8 cellular contexts compared by ENCODE assay signal in the genomic region with DNA sequence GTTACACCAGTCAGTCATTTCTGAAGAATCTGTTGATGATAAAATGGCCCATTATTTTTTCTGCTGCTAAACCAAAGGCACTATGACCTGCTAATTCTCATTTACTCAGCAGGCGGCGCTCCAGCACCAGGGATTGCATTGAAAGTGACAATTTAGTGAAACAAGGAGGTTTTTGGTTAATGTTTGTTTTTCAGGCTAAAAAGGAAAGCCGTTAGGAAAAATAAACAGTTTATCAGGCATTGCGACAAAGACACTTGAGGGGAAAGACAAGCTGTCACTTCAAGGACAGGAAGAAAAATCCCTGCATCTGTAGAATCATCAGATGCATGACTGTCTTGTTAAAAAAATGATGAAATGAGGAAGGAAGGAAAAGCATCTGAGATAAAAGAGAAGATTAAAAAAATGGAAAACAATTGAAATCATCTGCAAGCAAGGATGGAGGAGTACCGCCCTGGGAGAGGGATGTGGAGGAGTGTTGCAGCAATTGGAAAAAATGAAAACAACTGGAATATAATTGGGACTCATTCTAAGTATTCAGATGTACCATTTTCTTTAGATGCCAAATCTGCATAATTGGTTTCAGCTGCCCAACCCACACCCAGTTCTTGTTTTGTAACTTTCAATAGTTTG. TPM values are rescaled to one million over a fixed set of nuclear protein-coding genes. Genes with fewer than 3 reads are reported as not detected.
DNase-seq lines count a peak whose midpoint lies in the region; ATAC-seq and TF ChIP-seq lines count a peak whose summit lies in the region.

No MANE protein-coding gene starts in this region.

- peak; percentile 67 for DNase-seq in EL
- peak; percentile 56 for DNase-seq in HEK293T (ENCODE audit: extremely low spot score)
- DNase-seq in NCI-H748 treated with DMSO at 0.1 percent for 48 hours (lab: John Stamatoyannopoulos, UW): peak; percentile 54
- peak; percentile 49 for DNase-seq in activated T-cell treated with anti-CD3 and anti-CD28 coated beads for 24 hours (ENCODE audit: low read depth)
- DNase-seq in fibroblast of peridontal ligament (ENCODE audit: extremely low read depth): peak; percentile 82
- DNase-seq in testis: peak; percentile 85

- H3K27ac ChIP-seq in neutrophil: no peak overlapping the region
- H3K27ac ChIP-seq in testis: no peak overlapping the region

- no peaks in the 10 kb centered on the region for H3K36me3 ChIP-seq in neutrophil
- H3K36me3 ChIP-seq in testis (ENCODE audit: low read depth, missing control alignments): no peaks in the 10 kb centered on the region

- no peaks in the 10 kb centered on the region for H3K9me3 ChIP-seq in neutrophil
- H3K9me3 ChIP-seq in testis: no peaks in the 10 kb centered on the region

- ATAC-seq in GM21786 (IDR thresholded peaks at IDR 0.05; ENCODE audit: unreplicated experiment): no peak

- H3K27me3 ChIP-seq in neutrophil (peaks cover 14% of the 10 kb centered on the region), testis (no peaks in the 10 kb centered on the region)

- H3K4me3 ChIP-seq in neutrophil (ENCODE audit: low read depth in 1 of 2, low read length in 1 of 2): no peak overlapping the region
- H3K4me3 ChIP-seq in testis: no peak overlapping the region

- TF ChIP-seq CTCF in neutrophil (IDR thresholded peaks at IDR 0.05): peak; percentile 16
- peak; percentile 83 to 97 (median 88) for TF ChIP-seq CTCF in testis (IDR thresholded peaks at IDR 0.05)

- intact Hi-C loops in testis (cut with DNase I; ENCODE audit: low total_unique reads): no loop called here

- CTCF ChIA-PET in HEK293T (lab: Yijun Ruan, JAX): interaction anchor here (0.7 to 1.2 kb wide), 3 partner anchors 16 to 684 kb away, joined by 3 read pairs; no protein-coding TSS in a partner anchor

- TF ChIP-seq POLR2A in testis (IDR thresholded peaks at IDR 0.05): no peak

- WGBS in testis, 2 donors: 11 to 22% methylated on average over 5 of the region's 5 CpGs

- POLR2A ChIA-PET in HEK293T (lab: Yijun Ruan, JAX): no interaction called here

- H3K4me1 ChIP-seq in neutrophil (ENCODE audit: control insufficient read depth in 1 of 2, insufficient read depth in 1 of 2, low read depth in 1 of 2, low read length in 1 of 2) (no peaks in the 10 kb centered on the region), testis (no peaks in the 10 kb centered on the region)

TF ChIP-seq in HEK293T, 16 proteins besides CTCF, POLR2A, EP300 and RAD21:
- TF ChIP-seq ARNT (IDR thresholded peaks at IDR 0.05) (no peak), SUZ12 (IDR thresholded peaks at IDR 0.05) (no peak), ZNF384 (IDR thresholded peaks at IDR 0.05) (no peak), CTBP1 (IDR thresholded peaks at IDR 0.05; ENCODE audit: borderline replicate concordance) (no peak), LEF1 (IDR thresholded peaks at IDR 0.05; ENCODE audit: borderline replicate concordance) (no peak), L3MBTL2 (conservative IDR thresholded peaks at IDR 0.05) (no peak), NFRKB (IDR thresholded peaks at IDR 0.05) (no peak), FOXM1 (IDR thresholded peaks at IDR 0.05; ENCODE audit: borderline replicate concordance) (no peak), SP1 (IDR thresholded peaks at IDR 0.05) (no peak), ELF4 (IDR thresholded peaks at IDR 0.05) (no peak), BHLHE40 (IDR thresholded peaks at IDR 0.05; ENCODE audit: borderline replicate concordance) (no peak), HDGF (IDR thresholded peaks at IDR 0.05; ENCODE audit: borderline replicate concordance) (no peak), TARDBP (IDR thresholded peaks at IDR 0.05) (no peak), FOXK2 (IDR thresholded peaks at IDR 0.05) (no peak), FOXA1 (IDR thresholded peaks at IDR 0.05) (no peak)
- TF ChIP-seq, protein P1, sequence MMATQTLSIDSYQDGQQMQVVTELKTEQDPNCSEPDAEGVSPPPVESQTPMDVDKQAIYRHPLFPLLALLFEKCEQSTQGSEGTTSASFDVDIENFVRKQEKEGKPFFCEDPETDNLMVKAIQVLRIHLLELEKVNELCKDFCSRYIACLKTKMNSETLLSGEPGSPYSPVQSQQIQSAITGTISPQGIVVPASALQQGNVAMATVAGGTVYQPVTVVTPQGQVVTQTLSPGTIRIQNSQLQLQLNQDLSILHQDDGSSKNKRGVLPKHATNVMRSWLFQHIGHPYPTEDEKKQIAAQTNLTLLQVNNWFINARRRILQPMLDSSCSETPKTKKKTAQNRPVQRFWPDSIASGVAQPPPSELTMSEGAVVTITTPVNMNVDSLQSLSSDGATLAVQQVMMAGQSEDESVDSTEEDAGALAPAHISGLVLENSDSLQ (IDR thresholded peaks at IDR 0.05): no peak

RNA-seq across cellular contexts. Expression of a gene that starts 54.0 kb away (rescaled TPM):
- total RNA-seq in testis: 10 to 100 TPM; 33.1 to 41.2 TPM
- polyA plus RNA-seq in testis (ENCODE audit: insufficient read depth, low read depth, low replicate concordance): 14.5 TPM
